Comparison of ENCODE assay signal across 30 cellular contexts in the genomic region with DNA sequence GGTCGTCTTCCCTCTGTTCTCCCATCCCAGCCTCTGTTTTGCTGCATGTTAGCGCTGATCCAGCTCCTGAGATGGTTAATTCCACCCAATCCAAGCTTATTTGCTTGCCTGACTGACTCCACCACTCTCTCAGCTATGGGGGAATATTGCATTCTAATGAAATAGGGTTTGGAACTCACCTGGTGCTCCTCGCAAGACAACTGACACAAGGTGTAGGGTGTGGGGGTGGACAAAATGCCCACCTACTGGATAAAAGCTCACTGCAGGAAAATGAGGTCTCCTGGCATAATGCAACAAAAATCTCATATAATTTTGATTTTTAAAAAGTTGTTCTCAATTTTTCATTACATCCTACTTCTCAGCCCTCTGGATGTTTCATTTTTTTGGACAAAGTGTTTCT.
"Had no signal": no experiment of that assay in that cellular context is flagged by ENCODE, and none has a peak within 500 bp of the region (broad histone marks: within the 10 kb centered on the region; RNA-seq: fewer than 3 reads in every experiment).

No MANE protein-coding gene starts in this region.

- H3K36me3 ChIP-seq: adrenal gland, ascending aorta, brain microvascular endothelial cell, breast epithelium, cardiac muscle cell had no signal

- DNase-seq: activated effector memory CD4-positive, alpha-beta T cell treated with anti-CD3 and anti-CD28 coated beads, Interleukin-2, amount 50 U/mL, for 16 hours; activated effector memory CD4-positive, alpha-beta T cell treated with Interleukin-2 at 50 U/mL for 16 hours; activated gamma-delta T cell; activated gamma-delta T cell treated with Interleukin-2 at 50 U/mL for 16 hours; activated naive CD4-positive, alpha-beta T cell; activated naive CD4-positive, alpha-beta T cell treated with anti-CD3 and anti-CD28 coated beads for 36 hours; activated naive CD4-positive, alpha-beta T cell treated with anti-CD3 and anti-CD28 coated beads, Interleukin-2, amount 10 ng/mL, durations not matched to agents 7 days and 5 days; activated naive CD4-positive, alpha-beta T cell treated with anti-CD3 and anti-CD28 coated beads, Interleukin-2, amount 50 U/mL, for 16 hours; activated naive CD4-positive, alpha-beta T cell treated with Interleukin-2 at 50 U/mL for 16 hours; activated naive CD8-positive, alpha-beta T cell treated with anti-CD3 and anti-CD28 coated beads for 36 hours; activated naive CD8-positive, alpha-beta T cell treated with anti-CD3 and anti-CD28 coated beads, Interleukin-2, amount 10 ng/mL, durations not matched to agents 7 days and 5 days; activated naive CD8-positive, alpha-beta T cell treated with anti-CD3 and anti-CD28 coated beads, Interleukin-2, amount 50 U/mL, for 24 hours; activated T-cell treated with anti-CD3 and anti-CD28 coated beads, Interleukin-2, amount 50 U/mL, for 1 hour; activated T-cell treated with anti-CD3 and anti-CD28 coated beads, Interleukin-2, amount 50 U/mL, for 24 hours; activated T-cell treated with anti-CD3 and anti-CD28 coated beads, Interleukin-2, amount 50 U/mL, for 4 hours; activated T-cell treated with anti-CD3 and anti-CD28 coated beads, Interleukin-2, amount 50 U/mL, for 48 hours; activated T-cell treated with anti-CD3 and anti-CD28 coated beads, Interleukin-2, amount 50 U/mL, for 72 hours; adrenal gland; amniotic stem cell; amygdala; anterior cingulate cortex; aorta; body of pancreas; brain microvascular endothelial cell; central memory CD4-positive, alpha-beta T cell; cerebellar nuclear complex had no signal

- H3K4me1 ChIP-seq: adrenal gland, ascending aorta, body of pancreas, breast epithelium had no signal

- H3K27me3 ChIP-seq: adrenal gland, ascending aorta, body of pancreas, brain microvascular endothelial cell, breast epithelium, cardiac muscle cell had no signal

- H3K4me3 ChIP-seq: adrenal gland, ascending aorta, body of pancreas, breast epithelium, cardiac muscle cell had no signal

- H3K9me3 ChIP-seq: adrenal gland, ascending aorta, body of pancreas, breast epithelium had no signal

- ATAC-seq: activated T-helper 17 cell treated with anti-CD3 and anti-CD28 coated beads, Interleukin-2, amount 50 U/mL, for 72 hours; body of pancreas had no signal

- H3K27ac ChIP-seq: adrenal gland, ascending aorta, body of pancreas, brain microvascular endothelial cell, breast epithelium, cardiac muscle cell had no signal
